ENCODE assay signal across 8 cellular contexts in the genomic region with DNA sequence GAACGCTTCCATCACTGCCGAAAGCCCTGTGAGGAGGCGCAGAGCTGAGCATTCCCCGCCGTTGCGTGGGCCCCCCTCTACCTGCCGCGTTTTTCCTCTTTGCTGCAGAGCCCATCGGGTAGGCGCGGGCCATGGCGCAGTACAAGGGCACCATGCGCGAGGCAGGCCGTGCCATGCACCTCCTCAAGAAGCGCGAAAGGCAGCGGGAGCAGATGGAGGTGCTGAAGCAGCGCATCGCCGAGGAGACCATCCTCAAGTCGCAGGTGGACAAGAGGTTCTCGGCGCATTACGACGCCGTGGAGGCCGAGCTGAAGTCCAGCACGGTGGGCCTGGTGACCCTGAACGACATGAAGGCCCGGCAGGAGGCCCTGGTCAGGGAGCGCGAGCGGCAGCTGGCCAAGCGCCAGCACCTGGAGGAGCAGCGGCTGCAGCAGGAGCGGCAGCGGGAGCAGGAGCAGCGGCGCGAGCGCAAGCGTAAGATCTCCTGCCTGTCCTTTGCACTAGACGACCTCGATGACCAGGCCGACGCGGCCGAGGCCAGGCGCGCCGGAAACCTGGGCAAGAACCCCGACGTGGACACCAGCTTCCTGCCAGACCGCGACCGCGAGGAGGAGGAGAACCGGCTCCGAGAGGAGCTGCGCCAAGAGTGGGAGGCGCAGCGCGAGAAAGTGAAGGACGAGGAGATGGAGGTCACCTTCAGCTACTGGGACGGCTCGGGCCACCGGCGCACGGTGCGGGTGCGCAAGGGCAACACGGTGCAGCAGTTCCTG. TPM values are rescaled to one million over a fixed set of nuclear protein-coding genes. Genes with fewer than 3 reads are reported as not detected.
DNase-seq lines count a peak whose midpoint lies in the region; ATAC-seq and TF ChIP-seq lines count a peak whose summit lies in the region.

No MANE protein-coding gene starts in this region.

- intact Hi-C loops in Right ventricle myocardium inferior (cut with DNase I) (loop anchor here (1.0 kb wide), 3 partner anchors 83 to 141 kb away; no protein-coding TSS in a partner anchor), cardiac septum (cut with DNase I) (loop anchor here (10.0 kb wide), 1 partner anchor 145 kb away; no protein-coding TSS in a partner anchor), MCF 10A (cut with micrococcal nuclease) (loop anchor here (1.0 to 2.0 kb wide), 6 partner anchors 41 to 158 kb away; no protein-coding TSS in a partner anchor)

- H3K36me3 ChIP-seq in thymus (ENCODE audit: control insufficient read depth, insufficient read depth) (no peaks in the 10 kb centered on the region), Karpas-422 (ENCODE audit: insufficient read depth, low read length) (no peaks in the 10 kb centered on the region)

- H3K9me3 ChIP-seq in thymus (ENCODE audit: control insufficient read depth) (peaks cover 1% of the 10 kb centered on the region), Karpas-422 (ENCODE audit: low read length) (no peaks in the 10 kb centered on the region)

- no peaks in the 10 kb centered on the region for H3K27me3 Mint-ChIP-seq in MCF 10A (ENCODE audit: insufficient read depth, unreplicated experiment)

- TSS peak; percentile 61 for BruUV-seq in MCF 10A (replicated peaks; lab: Mats Ljungman, UMichigan)

- no peak overlapping the region for H3K9ac ChIP-seq in Karpas-422 (ENCODE audit: low read length)

- no peak for TF ChIP-seq CTCF in MCF 10A (IDR thresholded peaks at IDR 0.05; ENCODE audit: unreplicated experiment)

- H3K79me2 ChIP-seq in Karpas-422 (ENCODE audit: low read length): no peaks in the 10 kb centered on the region

- WGBS in thymus: 72% methylated on average over 73 of the region's 73 CpGs

- ATAC-seq in Right ventricle myocardium inferior (peak; percentile 27), left lobe of liver (peak; percentile 2)

- DNase-seq in Right ventricle myocardium inferior (ENCODE audit: missing footprints) (peak; percentile 71), cardiac septum (ENCODE audit: low spot score) (no peak), MCF 10A (ENCODE audit: unreplicated experiment) (no peak), left lobe of liver (ENCODE audit: low spot score) (peak; percentile 53), inferior parietal cortex (ENCODE audit: extremely low spot score) (no peak), Karpas-422 (no peak), SW 1271 (lab: John Stamatoyannopoulos, UW) (no peak)

- no peaks in the 10 kb centered on the region for H4K20me1 ChIP-seq in Karpas-422 (ENCODE audit: insufficient read depth, low read depth, low read length)

- no peaks in the 10 kb centered on the region for H3K9me2 ChIP-seq in Karpas-422 (replicated peaks; ENCODE audit: insufficient read depth, low read length)

- no peaks in the 10 kb centered on the region for H3K4me1 ChIP-seq in thymus (ENCODE audit: control insufficient read depth, insufficient read depth, low read length)
- H3K4me1 ChIP-seq in Karpas-422 (ENCODE audit: low read length): peaks cover 6% of the 10 kb centered on the region

- H3K27me3 ChIP-seq in thymus (ENCODE audit: control insufficient read depth, insufficient read depth) (no peaks in the 10 kb centered on the region), Karpas-422 (ENCODE audit: low read length) (no peaks in the 10 kb centered on the region)

- no peaks in the 10 kb centered on the region for H3K9me3 Mint-ChIP-seq in MCF 10A (ENCODE audit: unreplicated experiment)

- peak overlapping the region; percentile 75 for H3K4me3 Mint-ChIP-seq in MCF 10A (ENCODE audit: unreplicated experiment)

- H3K4me2 ChIP-seq in Karpas-422 (ENCODE audit: low read depth, low read length, poor library complexity, severe bottlenecking): no peak overlapping the region

- H2AFZ ChIP-seq in Karpas-422 (ENCODE audit: low read length): no peak overlapping the region

- H3K27ac Mint-ChIP-seq in MCF 10A (ENCODE audit: low read depth, unreplicated experiment): no peak overlapping the region

- H3K27ac ChIP-seq in thymus (ENCODE audit: low read depth) (no peak overlapping the region), Karpas-422 (ENCODE audit: low read length) (no peak overlapping the region)

- CTCF ChIA-PET in MCF 10A (lab: Yijun Ruan, JAX): interaction anchor here (0.5 to 4.2 kb wide), 33 partner anchors 11 to 1059 kb away, joined by 3 to 58 read pairs (median 6); no protein-coding TSS in a partner anchor

- peaks cover 17% of the 10 kb centered on the region for H3K4me1 Mint-ChIP-seq in MCF 10A (ENCODE audit: insufficient read depth, unreplicated experiment)

- peak overlapping the region; percentile 55 for H3K4me3 ChIP-seq in thymus (ENCODE audit: low read length)
- H3K4me3 ChIP-seq in Karpas-422 (ENCODE audit: low read length): no peak overlapping the region

- H3K36me3 Mint-ChIP-seq in MCF 10A (ENCODE audit: insufficient read depth, unreplicated experiment): peaks cover 4% of the 10 kb centered on the region

- POLR2A ChIA-PET in MCF 10A (lab: Yijun Ruan, JAX): interaction anchor here (0.5 to 3.3 kb wide), 21 partner anchors 9 to 591 kb away, joined by 3 to 34 read pairs (median 5); a partner anchor contains a TSS

RNA-seq across cellular contexts. Expression of a gene that starts 0.7 kb away (rescaled TPM):
- 26.5 TPM for total RNA-seq in Right ventricle myocardium inferior
- total RNA-seq in cardiac septum: 18.2 TPM
- total RNA-seq in MCF 10A (2022): 4.0 and 4.3 TPM in 2 replicates
- 7.3 TPM for total RNA-seq in left lobe of liver
- polyA plus RNA-seq in thymus: 11.2 TPM
- total RNA-seq in Karpas-422 (2014; rRNA removed; shearing (Covaris generic); ENCODE audit: low replicate concordance): 0.48 TPM in 1 of 2 replicates, not detected in the other

Comparison
In these comparisons a context has a peak if more than half of its experiments do, and no peak if none do; other contexts are left out.
1. DNase-seq: peak in Right ventricle myocardium inferior (single experiment) and left lobe of liver (single experiment); none in cardiac septum (single experiment), MCF 10A (single experiment), inferior parietal cortex (single experiment), Karpas-422 (single experiment) and SW 1271 (0 of 2).